In the genomic region with DNA sequence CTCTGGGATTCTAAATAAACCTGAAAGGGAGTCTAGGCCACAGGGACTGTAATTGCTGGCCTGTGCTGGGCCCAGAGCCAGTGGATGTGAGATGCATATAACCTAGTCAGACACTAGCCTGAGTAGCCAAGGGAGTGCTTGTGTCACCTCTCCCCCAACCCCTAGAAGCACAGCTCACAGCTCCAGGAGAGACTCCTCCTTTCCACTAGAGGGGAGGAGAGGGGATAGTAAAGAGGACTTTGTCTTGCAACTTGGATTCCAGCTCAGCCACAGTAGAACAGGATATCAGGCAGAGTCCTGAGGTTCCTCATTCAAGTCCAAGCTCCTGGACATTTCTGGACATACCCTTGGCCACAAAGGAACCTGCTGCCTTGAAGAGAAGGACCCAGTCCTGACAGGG, we compare ENCODE assay signal across 26 cellular contexts.
"Had no signal": no experiment of that assay in that cellular context is flagged by ENCODE, and none has a peak within 500 bp of the region (broad histone marks: within the 10 kb centered on the region; RNA-seq: fewer than 3 reads in every experiment).

No MANE protein-coding gene starts in this region.

- H3K4me1 ChIP-seq: gastrocnemius medialis, left lung, neural progenitor cell, prostate gland, right atrium auricular region, sigmoid colon, tibial nerve, upper lobe of right lung, uterus had no signal

- ATAC-seq: effector memory CD8-positive, alpha-beta T cell; esophagus mucosa; gastrocnemius medialis; left lung; mucosa of descending colon; stimulated activated naive B cell treated with anti-CD40 and anti-IgM and Interleukin-4, amounts not matched to agents 10 μg/mL and 1 μg/mL and 100 μg/mL, for 72 hours; upper lobe of right lung had no signal

- H3K36me3 Mint-ChIP-seq: neural progenitor cell had no signal

- H3K4me3 ChIP-seq: gastrocnemius medialis, left lung, mucosa of descending colon, neural progenitor cell, prostate gland, right atrium auricular region, sigmoid colon, thoracic aorta, tibial nerve, upper lobe of right lung, uterus had no signal

- H3K4me1 Mint-ChIP-seq: mesothelial cell of epicardium; naive B cell; nephron; neural progenitor cell; stimulated activated naive B cell treated with anti-CD40 and anti-IgM and Interleukin-4, amounts not matched to agents 10 μg/mL and 1 μg/mL and 100 μg/mL, for 72 hours had no signal

- H3K9ac ChIP-seq: neural progenitor cell had no signal

- H3K9me3 Mint-ChIP-seq: effector memory CD8-positive, alpha-beta T cell had no signal

- H2AFZ ChIP-seq: neural progenitor cell had no signal

- H3K36me3 ChIP-seq: gastrocnemius medialis, left lung, neural progenitor cell, prostate gland, right atrium auricular region, sigmoid colon, thoracic aorta, tibial nerve, upper lobe of right lung, uterus had no signal

- FAIRE-seq: keratinocyte had no signal

- H3K27me3 ChIP-seq: gastrocnemius medialis, left lung, neural progenitor cell, right atrium auricular region, sigmoid colon, tibial nerve, upper lobe of right lung, uterus had no signal

- H3K27ac Mint-ChIP-seq: effector memory CD8-positive, alpha-beta T cell; mesothelial cell of epicardium; naive B cell; nephron; neural progenitor cell; stimulated activated naive B cell treated with anti-CD40 and anti-IgM and Interleukin-4, amounts not matched to agents 10 μg/mL and 1 μg/mL and 100 μg/mL, for 72 hours; stimulated activated naive CD8-positive, alpha-beta T cell treated with anti-CD3 and anti-CD28 coated beads, Interleukin-15, Interleukin-2, amounts not matched to agents 100 ng/mL and 50 ng/mL, for 24 hours had no signal

- H3K9me3 ChIP-seq: gastrocnemius medialis, left lung, mucosa of descending colon, prostate gland, sigmoid colon, thoracic aorta, upper lobe of right lung, uterus had no signal

- DNase-seq: cortex of kidney; effector memory CD8-positive, alpha-beta T cell; foreskin fibroblast; gastrocnemius medialis; head of caudate nucleus; left lung; mesenchymal stem cell; mucosa of descending colon; naive B cell; nucleus accumbens; sigmoid colon; stimulated activated CD4-positive, alpha-beta T cell treated with anti-CD3 and anti-CD28 coated beads, Interleukin-2, amount 100 ng/mL, for 24 hours; stimulated activated CD4-positive, alpha-beta T cell treated with anti-CD3 and anti-CD28 coated beads, Interleukin-4, amount 100 ng/mL, for 24 hours; stimulated activated naive B cell treated with anti-CD40 and anti-IgM and Interleukin-4, amounts not matched to agents 10 μg/mL and 1 μg/mL and 100 μg/mL, for 72 hours; upper lobe of right lung; uterus had no signal

- H3K27ac ChIP-seq: gastrocnemius medialis, left lung, neural progenitor cell, prostate gland, right atrium auricular region, sigmoid colon, thoracic aorta, tibial nerve, upper lobe of right lung, uterus had no signal

- H3K4me2 ChIP-seq: neural progenitor cell had no signal

- H3K4me3 Mint-ChIP-seq: effector memory CD8-positive, alpha-beta T cell; mesothelial cell of epicardium; naive B cell; nephron; neural progenitor cell; stimulated activated naive B cell treated with anti-CD40 and anti-IgM and Interleukin-4, amounts not matched to agents 10 μg/mL and 1 μg/mL and 100 μg/mL, for 72 hours; stimulated activated naive CD8-positive, alpha-beta T cell treated with anti-CD3 and anti-CD28 coated beads, Interleukin-15, Interleukin-2, amounts not matched to agents 100 ng/mL and 50 ng/mL, for 24 hours had no signal
